17 cellular contexts compared by ENCODE assay signal in genomic region chr5:110639307-110639902, GRCh38.
"Had no signal": no experiment of that assay in that cellular context is flagged by ENCODE, and none has a peak within 500 bp of the region (broad histone marks: within the 10 kb centered on the region; RNA-seq: fewer than 3 reads in every experiment).

No MANE protein-coding gene starts in this region.

- DNase-seq: activated CD4-positive, alpha-beta T cell treated with anti-CD3 and anti-CD28 coated beads for 4 hours; activated CD8-positive, alpha-beta T cell treated with anti-CD3 and anti-CD28 coated beads for 36 hours; activated effector memory CD4-positive, alpha-beta T cell treated with Interleukin-2 at 50 U/mL for 16 hours; activated naive CD4-positive, alpha-beta T cell treated with anti-CD3 and anti-CD28 coated beads, Interleukin-2, amount 50 U/mL, for 16 hours; activated T-cell treated with anti-CD3 and anti-CD28 coated beads, Interleukin-2, amount 50 U/mL, for 4 hours; adrenal gland; effector memory CD4-positive, alpha-beta T cell; foreskin keratinocyte; nephron progenitor cell; psoas muscle; stimulated activated CD4-positive, alpha-beta T cell treated with anti-CD3 and anti-CD28 coated beads, Interleukin-12 subunit alpha, Interleukin-12 subunit beta, amount 100 ng/mL, for 4 hours; stimulated activated CD4-positive, alpha-beta T cell treated with anti-CD3 and anti-CD28 coated beads, Interleukin-2, amount 100 ng/mL, for 48 hours; stimulated activated naive B cell treated with anti-CD40 and anti-IgM and Interleukin-4, amounts not matched to agents 10 μg/mL and 1 μg/mL and 100 μg/mL, for 72 hours; T-helper 17 cell; WERI-Rb-1 had no signal

- H3K4me3 ChIP-seq: adrenal gland, psoas muscle, tibial nerve, vagina had no signal
